In genomic region chr6:46338098-46338497, GRCh38 we compare ENCODE assay signal across 17 cellular contexts.
DNase-seq lines count a peak whose midpoint lies in the region; ATAC-seq and TF ChIP-seq lines count a peak whose summit lies in the region.
"Had no signal": no experiment of that assay in that cellular context is flagged by ENCODE, and none has a peak within 500 bp of the region (broad histone marks: within the 10 kb centered on the region; RNA-seq: fewer than 3 reads in every experiment).

No MANE protein-coding gene starts in this region.

- H3K27ac Mint-ChIP-seq in activated CD4-positive, alpha-beta memory T cell treated with anti-CD3 and anti-CD28 coated beads, Interleukin-2, amount 10 ng/mL, durations not matched to agents 7 days and 5 days = no peak overlapping the region
- H3K27ac Mint-ChIP-seq: activated naive CD8-positive, alpha-beta T cell; stimulated activated memory B cell treated with anti-CD40 and anti-IgM and Interleukin-4, amounts not matched to agents 10 μg/mL and 1 μg/mL and 100 μg/mL, for 72 hours had no signal

- no peak for TF ChIP-seq POLR2A in upper lobe of left lung (IDR thresholded peaks at IDR 0.05)

- CTCF ChIA-PET in activated CD4-positive, alpha-beta memory T cell treated with anti-CD3 and anti-CD28 coated beads, Interleukin-2, amount 10 ng/mL, durations not matched to agents 7 days and 5 days (lab: Charles Lee) = interaction anchor here (1.1 kb wide), 1 partner anchor 10 kb away, joined by 3 read pairs; no protein-coding TSS in a partner anchor

- POLR2A ChIA-PET in activated CD4-positive, alpha-beta memory T cell treated with anti-CD3 and anti-CD28 coated beads, Interleukin-2, amount 10 ng/mL, durations not matched to agents 7 days and 5 days (lab: Charles Lee) = interaction anchor here (1.1 kb wide), 1 partner anchor 12 kb away, joined by 5 read pairs; no protein-coding TSS in a partner anchor

- no peak overlapping the region for H3K4me3 Mint-ChIP-seq in activated CD4-positive, alpha-beta memory T cell treated with anti-CD3 and anti-CD28 coated beads, Interleukin-2, amount 10 ng/mL, durations not matched to agents 7 days and 5 days
- H3K4me3 Mint-ChIP-seq: activated naive CD8-positive, alpha-beta T cell; central memory CD8-positive, alpha-beta T cell; stimulated activated memory B cell treated with anti-CD40 and anti-IgM and Interleukin-4, amounts not matched to agents 10 μg/mL and 1 μg/mL and 100 μg/mL, for 72 hours had no signal

- TF ChIP-seq CTCF in upper lobe of left lung (IDR thresholded peaks at IDR 0.05) = no peak

- peaks cover 19% of the 10 kb centered on the region for H3K27me3 Mint-ChIP-seq in activated CD4-positive, alpha-beta memory T cell treated with anti-CD3 and anti-CD28 coated beads, Interleukin-2, amount 10 ng/mL, durations not matched to agents 7 days and 5 days

- peaks cover 5% of the 10 kb centered on the region for H3K4me1 Mint-ChIP-seq in activated CD4-positive, alpha-beta memory T cell treated with anti-CD3 and anti-CD28 coated beads, Interleukin-2, amount 10 ng/mL, durations not matched to agents 7 days and 5 days
- H3K4me1 Mint-ChIP-seq: central memory CD8-positive, alpha-beta T cell; stimulated activated memory B cell treated with anti-CD40 and anti-IgM and Interleukin-4, amounts not matched to agents 10 μg/mL and 1 μg/mL and 100 μg/mL, for 72 hours had no signal

- peak; percentile 89 for ATAC-seq in GM18502 (IDR thresholded peaks at IDR 0.05; ENCODE audit: poor library complexity, unreplicated experiment)
- ATAC-seq in GM19395 (IDR thresholded peaks at IDR 0.05; ENCODE audit: unreplicated experiment) = peak; percentile 96
- peak; percentile 80 for ATAC-seq in HG02678 (IDR thresholded peaks at IDR 0.05; ENCODE audit: unreplicated experiment)
- peak; percentile 65 for ATAC-seq in HG03457 (IDR thresholded peaks at IDR 0.05; ENCODE audit: unreplicated experiment)
- no peak for ATAC-seq in upper lobe of left lung (ENCODE audit: low FRiP score in 2 of 2)
- ATAC-seq: stimulated activated memory B cell treated with anti-CD40 and anti-IgM and Interleukin-4, amounts not matched to agents 10 μg/mL and 1 μg/mL and 100 μg/mL, for 72 hours had no signal

- TF ChIP-seq EP300 in upper lobe of left lung (IDR thresholded peaks at IDR 0.05) = no peak

- H3K9me3 ChIP-seq in upper lobe of left lung = no peaks in the 10 kb centered on the region

- DNase-seq in pons (ENCODE audit: low spot score) (no peak), upper lobe of left lung (no peak), COLO668 (lab: John Stamatoyannopoulos, UW; ENCODE audit: unreplicated experiment) (no peak)
- no peak for DNase-seq in activated CD4-positive, alpha-beta memory T cell treated with anti-CD3 and anti-CD28 coated beads, Interleukin-2, amount 10 ng/mL, durations not matched to agents 7 days and 5 days
- DNase-seq: activated CD8-positive, alpha-beta memory T cell treated with anti-CD3 and anti-CD28 coated beads for 24 hours; AML-193; DND-41; NCI-H187 treated with DMSO at 0.1 percent for 48 hours; NCI-H82; stimulated activated CD4-positive, alpha-beta T cell treated with anti-CD3 and anti-CD28 coated beads, Interleukin-2, amount 100 ng/mL, for 48 hours had no signal

- no peaks in the 10 kb centered on the region for H3K36me3 Mint-ChIP-seq in activated CD4-positive, alpha-beta memory T cell treated with anti-CD3 and anti-CD28 coated beads, Interleukin-2, amount 10 ng/mL, durations not matched to agents 7 days and 5 days (ENCODE audit: low read depth)
- H3K36me3 Mint-ChIP-seq: activated naive CD8-positive, alpha-beta T cell; stimulated activated memory B cell treated with anti-CD40 and anti-IgM and Interleukin-4, amounts not matched to agents 10 μg/mL and 1 μg/mL and 100 μg/mL, for 72 hours had no signal

- H3K9me3 Mint-ChIP-seq in activated CD4-positive, alpha-beta memory T cell treated with anti-CD3 and anti-CD28 coated beads, Interleukin-2, amount 10 ng/mL, durations not matched to agents 7 days and 5 days = no peaks in the 10 kb centered on the region
- H3K9me3 Mint-ChIP-seq: central memory CD8-positive, alpha-beta T cell; stimulated activated memory B cell treated with anti-CD40 and anti-IgM and Interleukin-4, amounts not matched to agents 10 μg/mL and 1 μg/mL and 100 μg/mL, for 72 hours had no signal

- no peak overlapping the region for H3K27ac ChIP-seq in upper lobe of left lung

- no peaks in the 10 kb centered on the region for H3K36me3 ChIP-seq in upper lobe of left lung

- no peak overlapping the region for H3K4me3 ChIP-seq in upper lobe of left lung

- H3K27me3 ChIP-seq in upper lobe of left lung = no peaks in the 10 kb centered on the region

- no peaks in the 10 kb centered on the region for H3K4me1 ChIP-seq in upper lobe of left lung

- 91 to 95% methylated on average over 2 of the region's 2 CpGs for WGBS in upper lobe of left lung, 2 donors

Comparison
In these comparisons a context has a peak if more than half of its experiments do, and no peak if none do; other contexts are left out.
1. ATAC-seq: peak in GM18502 (single experiment), GM19395 (single experiment), HG02678 (single experiment) and HG03457 (single experiment); none in upper lobe of left lung (0 of 2).